ENCODE assay signal across 7 cellular contexts in genomic region chr6:51257938-51258337, GRCh38.
"Had no signal": no experiment of that assay in that cellular context is flagged by ENCODE, and none has a peak within 500 bp of the region (broad histone marks: within the 10 kb centered on the region; RNA-seq: fewer than 3 reads in every experiment).

No MANE protein-coding gene starts in this region.

- FAIRE-seq: G401.6, GM12891, GM12892, GM18507, GM19239 had no signal

- DNase-seq: GDM1, GF-D8 had no signal
